Comparison of ENCODE assay signal across 32 cellular contexts in genomic region chr21:28762357-28762735, GRCh38.
"Had no signal": no experiment of that assay in that cellular context is flagged by ENCODE, and none has a peak within 500 bp of the region (broad histone marks: within the 10 kb centered on the region; RNA-seq: fewer than 3 reads in every experiment).

No MANE protein-coding gene starts in this region.

- H3K4me3 ChIP-seq: adrenal gland, breast epithelium, MG63, Peyer's patch, SJCRH30 had no signal

- H3K27ac ChIP-seq: adrenal gland, breast epithelium, Peyer's patch, RWPE1, SJCRH30, WERI-Rb-1 had no signal

- H3K36me3 ChIP-seq: adrenal gland, breast epithelium, MG63, Peyer's patch, SJCRH30, WERI-Rb-1 had no signal

- H3K4me1 ChIP-seq: adrenal gland, breast epithelium, Peyer's patch, SJCRH30 had no signal

- DNase-seq: activated CD4-positive, alpha-beta memory T cell treated with anti-CD3 and anti-CD28 coated beads, Interleukin-2, amount 10 ng/mL, durations not matched to agents 7 days and 5 days; activated CD4-positive, alpha-beta T cell treated with anti-CD3 and anti-CD28 coated beads for 36 hours; activated CD4-positive, alpha-beta T cell treated with anti-CD3 and anti-CD28 coated beads, Interleukin-2, amount 50 U/mL, for 1 hour; activated CD8-positive, alpha-beta memory T cell treated with anti-CD3 and anti-CD28 coated beads, Interleukin-2, amount 50 U/mL, for 4 hours; activated gamma-delta T cell treated with Interleukin-2 at 50 U/mL for 16 hours; activated naive CD4-positive, alpha-beta T cell treated with anti-CD3 and anti-CD28 coated beads, Interleukin-2, amount 10 ng/mL, durations not matched to agents 7 days and 5 days; activated naive CD8-positive, alpha-beta T cell treated with anti-CD3 and anti-CD28 coated beads for 36 hours; activated T-cell treated with anti-CD3 and anti-CD28 coated beads, Interleukin-2, amount 50 U/mL, for 72 hours; adrenal gland; anterior cingulate cortex; caudate nucleus; MG63; MV-4-11; NCI-H1092 treated with DMSO at 0.1 percent for 48 hours; NCI-H1417 treated with DMSO at 0.1 percent for 48 hours; NCI-H1694; NCI-H2029; NCI-H2107; NCI-H2171 treated with DMSO at 0.1 percent for 48 hours; NCI-H226; NCI-H510A; NCI-H526 treated with DMSO at 0.1 percent for 48 hours; NCI-H82; Peyer's patch; Right ventricle myocardium superior; SJCRH30; T-cell; T-helper 2 cell; T1000; WERI-Rb-1 had no signal

- H3K27me3 ChIP-seq: adrenal gland, breast epithelium, MG63, Peyer's patch, SJCRH30 had no signal

- ATAC-seq: activated CD4-positive, alpha-beta T cell treated with anti-CD3 and anti-CD28 coated beads for 36 hours; activated T-cell treated with anti-CD3 and anti-CD28 coated beads, Interleukin-2, amount 50 U/mL, for 72 hours; T-cell had no signal

- H3K9me3 ChIP-seq: adrenal gland, breast epithelium, MG63, Peyer's patch had no signal
